Comparison of ENCODE assay signal across 1 cellular context in the genomic region with DNA sequence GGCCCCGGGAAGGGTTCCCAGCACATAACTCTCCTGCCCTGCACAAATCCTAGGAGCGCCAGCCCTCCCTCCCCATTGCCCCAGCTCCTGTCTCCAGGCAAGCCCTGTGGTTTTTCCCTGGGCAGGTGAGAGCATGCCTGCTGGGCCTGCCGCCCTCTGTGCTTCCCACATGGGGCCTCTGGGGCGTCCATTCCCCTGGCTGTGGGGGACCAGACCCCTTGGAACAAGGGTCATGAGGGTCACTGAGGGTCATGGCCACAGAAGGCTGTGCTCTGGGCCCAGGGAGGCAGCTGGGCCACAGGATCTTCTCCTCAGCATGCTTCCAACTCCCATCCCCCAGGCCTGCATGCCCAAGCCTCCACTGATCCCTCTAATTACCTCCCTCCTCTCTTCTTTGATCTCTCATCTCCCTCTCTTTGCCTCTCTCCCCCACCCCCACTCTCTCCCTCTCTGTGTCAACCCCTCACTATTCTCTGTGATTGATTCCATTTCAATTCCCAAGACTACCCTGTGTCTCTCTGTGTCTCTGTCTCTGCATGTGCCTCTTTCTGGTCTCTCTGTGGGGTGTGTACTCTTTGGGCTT.
TF ChIP-seq lines count a peak whose summit lies in the region.

No MANE protein-coding gene starts in this region.

TF ChIP-seq in IMR-90, 13 proteins besides CTCF, POLR2A, EP300 and RAD21:
- TF ChIP-seq MXI1 (IDR thresholded peaks at IDR 0.05; ENCODE audit: borderline replicate concordance, low read depth, low read length) (no peak), FOS (IDR thresholded peaks at IDR 0.05; ENCODE audit: low read depth, low read length) (no peak), BHLHE40 (IDR thresholded peaks at IDR 0.05; ENCODE audit: low read depth, low read length) (no peak), NFE2L2 (IDR thresholded peaks at IDR 0.05; ENCODE audit: low read depth, low read length) (no peak), RFX5 (IDR thresholded peaks at IDR 0.05; ENCODE audit: low read depth, low read length) (no peak), CHD1 (IDR thresholded peaks at IDR 0.05; ENCODE audit: low read depth, low read length) (no peak), MAZ (IDR thresholded peaks at IDR 0.05; ENCODE audit: borderline replicate concordance, low read depth, low read length) (no peak), MAFK (IDR thresholded peaks at IDR 0.05; ENCODE audit: low read depth, low read length) (no peak), RCOR1 (IDR thresholded peaks at IDR 0.05; ENCODE audit: insufficient replicate concordance, low read length) (no peak), SMC3 (IDR thresholded peaks at IDR 0.05; ENCODE audit: low read depth, low read length) (no peak), CEBPB (IDR thresholded peaks at IDR 0.05; ENCODE audit: low read depth, low read length) (no peak)
- TF ChIP-seq, protein P1, sequence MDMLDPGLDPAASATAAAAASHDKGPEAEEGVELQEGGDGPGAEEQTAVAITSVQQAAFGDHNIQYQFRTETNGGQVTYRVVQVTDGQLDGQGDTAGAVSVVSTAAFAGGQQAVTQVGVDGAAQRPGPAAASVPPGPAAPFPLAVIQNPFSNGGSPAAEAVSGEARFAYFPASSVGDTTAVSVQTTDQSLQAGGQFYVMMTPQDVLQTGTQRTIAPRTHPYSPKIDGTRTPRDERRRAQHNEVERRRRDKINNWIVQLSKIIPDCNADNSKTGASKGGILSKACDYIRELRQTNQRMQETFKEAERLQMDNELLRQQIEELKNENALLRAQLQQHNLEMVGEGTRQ (IDR thresholded peaks at IDR 0.05; ENCODE audit: low read depth, low read length), result no peak
- TF ChIP-seq, protein P2, sequence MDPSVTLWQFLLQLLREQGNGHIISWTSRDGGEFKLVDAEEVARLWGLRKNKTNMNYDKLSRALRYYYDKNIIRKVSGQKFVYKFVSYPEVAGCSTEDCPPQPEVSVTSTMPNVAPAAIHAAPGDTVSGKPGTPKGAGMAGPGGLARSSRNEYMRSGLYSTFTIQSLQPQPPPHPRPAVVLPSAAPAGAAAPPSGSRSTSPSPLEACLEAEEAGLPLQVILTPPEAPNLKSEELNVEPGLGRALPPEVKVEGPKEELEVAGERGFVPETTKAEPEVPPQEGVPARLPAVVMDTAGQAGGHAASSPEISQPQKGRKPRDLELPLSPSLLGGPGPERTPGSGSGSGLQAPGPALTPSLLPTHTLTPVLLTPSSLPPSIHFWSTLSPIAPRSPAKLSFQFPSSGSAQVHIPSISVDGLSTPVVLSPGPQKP (IDR thresholded peaks at IDR 0.05; ENCODE audit: borderline replicate concordance, low read depth, low read length), result no peak
TF ChIP-seq in IMR-90: peak in this region for 0.
